17 cellular contexts compared by ENCODE assay signal in genomic region chr3:42685891-42686820, GRCh38. TPM values are rescaled to one million over a fixed set of nuclear protein-coding genes. Genes with fewer than 3 reads are reported as not detected.
DNase-seq lines count a peak whose midpoint lies in the region; ATAC-seq, FAIRE-seq and TF ChIP-seq lines count a peak whose summit lies in the region.
"Had no signal": no experiment of that assay in that cellular context is flagged by ENCODE, and none has a peak within 500 bp of the region (broad histone marks: within the 10 kb centered on the region; RNA-seq: fewer than 3 reads in every experiment).

No MANE protein-coding gene starts in this region.

- no peak for DNase-seq in breast epithelium (ENCODE audit: low spot score in 2 of 2)
- DNase-seq in MCF 10A (ENCODE audit: unreplicated experiment), result no peak
- no peak for DNase-seq in astrocyte (ENCODE audit: low read depth)
- DNase-seq in upper lobe of right lung, result peak; percentile 58
- no peak for DNase-seq in D341Med (ENCODE audit: low spot score)
- DNase-seq in adrenal gland, result no peak
- DNase-seq: AML-193, colonic mucosa, DMS153, NCI-H1105, small intestine had no signal

- no peak overlapping the region for H3K27ac Mint-ChIP-seq in MCF 10A (ENCODE audit: low read depth, unreplicated experiment)
- H3K27ac Mint-ChIP-seq in astrocyte (ENCODE audit: unreplicated experiment), result no peak overlapping the region
- no peak overlapping the region for H3K27ac Mint-ChIP-seq in nephron
- H3K27ac Mint-ChIP-seq: activated naive CD4-positive, alpha-beta T cell treated with anti-CD3 and anti-CD28 coated beads, Interleukin-2, amount 50 U/mL, for 24 hours had no signal

- H3K9me3 Mint-ChIP-seq in MCF 10A (ENCODE audit: unreplicated experiment), result no peaks in the 10 kb centered on the region
- no peaks in the 10 kb centered on the region for H3K9me3 Mint-ChIP-seq in astrocyte (ENCODE audit: unreplicated experiment)
- no peaks in the 10 kb centered on the region for H3K9me3 Mint-ChIP-seq in nephron
- H3K9me3 Mint-ChIP-seq: activated naive CD4-positive, alpha-beta T cell treated with anti-CD3 and anti-CD28 coated beads, Interleukin-2, amount 50 U/mL, for 24 hours had no signal

- intact Hi-C loops in breast epithelium (cut with DNase I; ENCODE audit: low total_unique reads), result no loop called here
- intact Hi-C loops in MCF 10A (cut with micrococcal nuclease), result no loop called here
- intact Hi-C loops in upper lobe of right lung (cut with DNase I), result no loop called here
- intact Hi-C loops in adrenal gland (cut with DNase I), result no loop called here

- no peak for FAIRE-seq in astrocyte (lab: Jason Lieb, UNC)
- FAIRE-seq: small intestine had no signal

- H3K36me3 ChIP-seq in breast epithelium (no peaks in the 10 kb centered on the region), astrocyte (ENCODE audit: insufficient read depth, low read length) (no peaks in the 10 kb centered on the region), upper lobe of right lung (no peaks in the 10 kb centered on the region), adrenal gland (replicated peaks in 1 of 2) (no peaks in the 10 kb centered on the region)
- H3K36me3 ChIP-seq: colonic mucosa, Peyer's patch had no signal

- H3K9me3 ChIP-seq in breast epithelium (no peaks in the 10 kb centered on the region), astrocyte (ENCODE audit: insufficient read depth, low read depth, low read length) (peaks cover 4% of the 10 kb centered on the region), upper lobe of right lung (no peaks in the 10 kb centered on the region), adrenal gland (replicated peaks in 1 of 3) (no peaks in the 10 kb centered on the region)
- H3K9me3 ChIP-seq: colonic mucosa, Peyer's patch had no signal

- no peak overlapping the region for H3K4me3 Mint-ChIP-seq in MCF 10A (ENCODE audit: unreplicated experiment)
- no peak overlapping the region for H3K4me3 Mint-ChIP-seq in astrocyte (ENCODE audit: unreplicated experiment)
- peak overlapping the region in 2 of 3 experiments; percentile 79 to 80 for H3K4me3 Mint-ChIP-seq in nephron
- H3K4me3 Mint-ChIP-seq: activated naive CD4-positive, alpha-beta T cell treated with anti-CD3 and anti-CD28 coated beads, Interleukin-2, amount 50 U/mL, for 24 hours had no signal

- no peak overlapping the region for H3K9ac ChIP-seq in astrocyte (ENCODE audit: low read length)

- POLR2A ChIA-PET in MCF 10A (lab: Yijun Ruan, JAX), result no interaction called here

- H3K27me3 ChIP-seq in breast epithelium (no peaks in the 10 kb centered on the region), astrocyte (ENCODE audit: insufficient read depth, low read length) (peaks cover 21% of the 10 kb centered on the region), upper lobe of right lung (peaks cover 8% of the 10 kb centered on the region), adrenal gland (no peaks in the 10 kb centered on the region)
- H3K27me3 ChIP-seq: colonic mucosa, Peyer's patch had no signal

- H3K27me3 Mint-ChIP-seq in MCF 10A (ENCODE audit: insufficient read depth, unreplicated experiment), result peaks cover 21% of the 10 kb centered on the region
- peaks cover 25% of the 10 kb centered on the region for H3K27me3 Mint-ChIP-seq in astrocyte (ENCODE audit: low read depth, unreplicated experiment)
- peaks cover 21% of the 10 kb centered on the region for H3K27me3 Mint-ChIP-seq in nephron (ENCODE audit: low read depth)

- H3K27ac ChIP-seq in breast epithelium, result no peak overlapping the region
- no peak overlapping the region for H3K27ac ChIP-seq in astrocyte (ENCODE audit: low read depth, low read length)
- H3K27ac ChIP-seq in upper lobe of right lung, result no peak overlapping the region
- H3K27ac ChIP-seq in adrenal gland, result no peak overlapping the region
- H3K27ac ChIP-seq: colonic mucosa, Peyer's patch had no signal

- 31 to 45% (median 39%) methylated on average over 30 to 80 of the region's 80 CpGs for WGBS in adrenal gland, 4 donors

- H3K4me1 Mint-ChIP-seq in MCF 10A (ENCODE audit: insufficient read depth, unreplicated experiment), result peaks cover 19% of the 10 kb centered on the region
- peaks cover 7% of the 10 kb centered on the region for H3K4me1 Mint-ChIP-seq in astrocyte (ENCODE audit: low read depth, unreplicated experiment)
- peaks cover 44% of the 10 kb centered on the region for H3K4me1 Mint-ChIP-seq in nephron
- H3K4me1 Mint-ChIP-seq: activated naive CD4-positive, alpha-beta T cell treated with anti-CD3 and anti-CD28 coated beads, Interleukin-2, amount 50 U/mL, for 24 hours had no signal

- peak overlapping the region; percentile 78 for H2AFZ ChIP-seq in astrocyte (ENCODE audit: low read depth, low read length)

- no peak for TF ChIP-seq POLR2A in breast epithelium (IDR thresholded peaks at IDR 0.05)
- TF ChIP-seq POLR2A in adrenal gland (IDR thresholded peaks at IDR 0.05), result no peak

- H3K79me2 ChIP-seq in astrocyte (ENCODE audit: insufficient read depth, low read length), result no peaks in the 10 kb centered on the region

- H3K4me3 ChIP-seq in breast epithelium, result peak overlapping the region; percentile 10 to 57 (median 14)
- H3K4me3 ChIP-seq in astrocyte (ENCODE audit: insufficient read depth, low read depth, low read length), result peak overlapping the region; percentile 44
- H3K4me3 ChIP-seq in upper lobe of right lung, result no peak overlapping the region
- H3K4me3 ChIP-seq in adrenal gland, result no peak overlapping the region
- H3K4me3 ChIP-seq: colonic mucosa had no signal

- H4K20me1 ChIP-seq in astrocyte (ENCODE audit: insufficient read depth, low read length), result no peaks in the 10 kb centered on the region

- TF ChIP-seq CTCF in breast epithelium (IDR thresholded peaks at IDR 0.05), result no peak
- TF ChIP-seq CTCF in MCF 10A (IDR thresholded peaks at IDR 0.05; ENCODE audit: unreplicated experiment), result no peak
- no peak for TF ChIP-seq CTCF in astrocyte (IDR thresholded peaks at IDR 0.05; ENCODE audit: insufficient read depth, low read depth, low read length)
- TF ChIP-seq CTCF in nephron (IDR thresholded peaks at IDR 0.05; ENCODE audit: unreplicated experiment in 3 of 3), result no peak
- TF ChIP-seq CTCF in upper lobe of right lung (IDR thresholded peaks at IDR 0.05), result no peak
- no peak for TF ChIP-seq CTCF in adrenal gland (IDR thresholded peaks at IDR 0.05)

- no peak for ATAC-seq in upper lobe of right lung
- no peak for ATAC-seq in GM19467 (IDR thresholded peaks at IDR 0.05; ENCODE audit: unreplicated experiment)

- no TSS peak for BruUV-seq in MCF 10A (replicated peaks; lab: Mats Ljungman, UMichigan)

- H3K4me2 ChIP-seq in astrocyte (ENCODE audit: low read length), result peak overlapping the region; percentile 75

- H3K36me3 Mint-ChIP-seq in MCF 10A (ENCODE audit: insufficient read depth, unreplicated experiment), result no peaks in the 10 kb centered on the region
- H3K36me3 Mint-ChIP-seq in astrocyte (ENCODE audit: low read depth, unreplicated experiment), result no peaks in the 10 kb centered on the region
- no peaks in the 10 kb centered on the region for H3K36me3 Mint-ChIP-seq in nephron (ENCODE audit: low read depth)
- H3K36me3 Mint-ChIP-seq: activated naive CD4-positive, alpha-beta T cell treated with anti-CD3 and anti-CD28 coated beads, Interleukin-2, amount 50 U/mL, for 24 hours had no signal

- H3K4me1 ChIP-seq in breast epithelium (no peaks in the 10 kb centered on the region), astrocyte (ENCODE audit: insufficient read depth, low read length) (peaks cover 6% of the 10 kb centered on the region), upper lobe of right lung (no peaks in the 10 kb centered on the region), adrenal gland (replicated peaks in 1 of 2) (no peaks in the 10 kb centered on the region)
- H3K4me1 ChIP-seq: colonic mucosa had no signal

- CTCF ChIA-PET in MCF 10A (lab: Yijun Ruan, JAX), result no interaction called here

RNA-seq across cellular contexts. Expression of gene KLHL40, which starts 0.8 kb away (rescaled TPM):
- total RNA-seq in breast epithelium, result not detected
- total RNA-seq in MCF 10A (2022), result not detected in 2 replicates
- not detected in 2 replicates for total RNA-seq in astrocyte
- total RNA-seq in upper lobe of right lung, result not detected
- total RNA-seq in adrenal gland, result under 1 TPM in 2 of 8 donors, not detected in 6; 0.11 to 0.54 TPM
- under 1 TPM in 1 of 3 donors, not detected in 2; 0.03 TPM for polyA plus RNA-seq in adrenal gland
- total RNA-seq: colonic mucosa, fibroblast of villous mesenchyme, Peyer's patch, ureter had no signal

RNA-seq across cellular contexts. Expression of gene HHATL, which starts 16.4 kb away (rescaled TPM):
- total RNA-seq in breast epithelium, result 1 to 10 TPM in 1 of 3 donors, under 1 TPM in 1, not detected in 1; 0.32 to 1.6 TPM
- total RNA-seq in MCF 10A (2022), result not detected in 2 replicates
- total RNA-seq in astrocyte, result not detected in 2 replicates
- not detected for total RNA-seq in upper lobe of right lung
- 1 to 10 TPM in 2 of 8 donors, under 1 TPM in 5, not detected in 1; 0.18 to 4.5 (median 0.71) TPM for total RNA-seq in adrenal gland
- polyA plus RNA-seq in adrenal gland, result 1 to 10 TPM in 1 of 3 donors, under 1 TPM in 1, not detected in 1; 0.94 to 3.0 TPM
- total RNA-seq: fibroblast of villous mesenchyme had no signal

RNA-seq across cellular contexts. Expression of gene ZBTB47, which starts 32.7 kb away (rescaled TPM):
- total RNA-seq in breast epithelium, result 10 to 100 TPM; 18.0 to 61.8 (median 45.2) TPM
- total RNA-seq in MCF 10A (2022), result 10.9 and 12.4 TPM in 2 replicates
- 9.3 and 10.2 TPM in 2 replicates for total RNA-seq in astrocyte
- 28.1 TPM for total RNA-seq in upper lobe of right lung
- 10 to 100 TPM; 21.6 to 39.4 (median 30.1) TPM for total RNA-seq in adrenal gland
- polyA plus RNA-seq in adrenal gland, result 10 to 100 TPM in 2 of 3 donors, 1 to 10 TPM in 1; 7.0 to 23.6 (median 13.3) TPM

Comparison
In these comparisons a context has a peak if more than half of its experiments do, and no peak if none do; other contexts are left out.
1. H3K4me3 ChIP-seq: peak in breast epithelium (3 of 3) and astrocyte (single experiment); none in upper lobe of right lung (single experiment) and adrenal gland (0 of 4).
2. H3K4me3 Mint-ChIP-seq: peak in nephron (2 of 3); none in MCF 10A (single experiment) and astrocyte (single experiment).